ENCODE assay signal across 30 cellular contexts in genomic region chr18:32267463-32267862, GRCh38.
"Had no signal": no experiment of that assay in that cellular context is flagged by ENCODE, and none has a peak within 500 bp of the region (broad histone marks: within the 10 kb centered on the region; RNA-seq: fewer than 3 reads in every experiment).

No MANE protein-coding gene starts in this region.

- ATAC-seq: Panc1, Right ventricle myocardium inferior, SK-N-SH treated with all-trans-retinoic acid at 6 μM for 48 hours, T-cell had no signal

- H3K27me3 ChIP-seq: SJCRH30 had no signal

- H3K4me3 ChIP-seq: PC-9, SJCRH30, SK-N-MC had no signal

- H3K9me3 ChIP-seq: SJCRH30 had no signal

- H3K27ac ChIP-seq: KMS-11, PC-9, RWPE1, SJCRH30, SK-N-MC had no signal

- H3K27ac Mint-ChIP-seq: T-cell had no signal

- H3K4me1 Mint-ChIP-seq: T-cell had no signal

- H3K4me3 Mint-ChIP-seq: T-cell had no signal

- H3K36me3 Mint-ChIP-seq: T-cell had no signal

- H2AFZ ChIP-seq: PC-9 had no signal

- H3K4me2 ChIP-seq: KMS-11, PC-9 had no signal

- DNase-seq: Karpas-422, KBM-7, MM.1S, MV-4-11, NCI-H1092, NCI-H1105, NCI-H1417 treated with DMSO at 0.1 percent for 48 hours, NCI-H1436 treated with DMSO at 0.1 percent for 48 hours, NCI-H1694 treated with DMSO at 0.1 percent for 48 hours, NCI-H187 treated with DMSO at 0.1 percent for 48 hours, NCI-H2029, NCI-H2081, NCI-H2171 treated with DMSO at 0.1 percent for 48 hours, NCI-H2227 treated with DMSO at 0.1 percent for 48 hours, NCI-H345, NCI-H446, NCI-H524, NCI-H526, NCI-H69, NCI-H748 treated with DMSO at 0.1 percent for 48 hours, PC-9, SIG-M5, SJCRH30, T-cell had no signal

- H3K4me1 ChIP-seq: SJCRH30 had no signal

- H3K9me3 Mint-ChIP-seq: T-cell had no signal

- H3K36me3 ChIP-seq: SJCRH30 had no signal
